In genomic region chr22:19754701-19755144, GRCh38 we compare ENCODE assay signal across 1 cellular context.
TF ChIP-seq lines count a peak whose summit lies in the region.

No MANE protein-coding gene starts in this region.

TF ChIP-seq in WTC11, 78 proteins besides CTCF, POLR2A, EP300 and RAD21 (continued from another document):
- no peak for TF ChIP-seq ZNF425 (CRISPR knock-in tag; conservative IDR thresholded peaks at IDR 0.05)
- no peak for TF ChIP-seq ZNF396 (CRISPR knock-in tag; IDR thresholded peaks at IDR 0.05; ENCODE audit: borderline replicate concordance)
- TF ChIP-seq IRF2 (CRISPR knock-in tag; IDR thresholded peaks at IDR 0.05; ENCODE audit: borderline replicate concordance, low read depth): no peak
- TF ChIP-seq ATF2 (CRISPR knock-in tag; IDR thresholded peaks at IDR 0.05; ENCODE audit: borderline replicate concordance, low read depth): no peak
- TF ChIP-seq TEAD4 (CRISPR knock-in tag; IDR thresholded peaks at IDR 0.05): no peak
- no peak for TF ChIP-seq FOXK1 (CRISPR knock-in tag; IDR thresholded peaks at IDR 0.05)
- TF ChIP-seq E2F4 (CRISPR knock-in tag; IDR thresholded peaks at IDR 0.05; ENCODE audit: borderline replicate concordance, low read depth): no peak
